16 cellular contexts compared by ENCODE assay signal in the genomic region with DNA sequence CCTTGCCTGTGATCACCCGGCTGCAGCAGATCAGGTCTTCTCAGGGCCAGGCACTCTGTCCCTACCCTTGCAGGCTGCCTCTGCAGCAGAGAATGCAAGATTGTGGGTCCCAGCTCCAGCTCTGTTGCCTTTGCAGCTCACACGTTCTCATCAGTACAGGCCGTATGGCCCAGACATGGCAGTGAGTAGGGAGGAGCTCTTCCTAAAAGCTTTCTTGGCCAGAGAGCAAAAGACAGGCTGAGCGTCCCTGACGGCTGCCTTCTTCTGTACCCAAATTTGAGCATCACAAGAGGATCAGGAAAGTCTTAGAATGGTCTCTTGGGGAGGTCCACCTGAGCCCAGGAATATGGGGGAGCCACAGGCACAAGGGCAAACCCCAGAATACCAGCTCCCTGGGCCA.
DNase-seq lines count a peak whose midpoint lies in the region; ATAC-seq and TF ChIP-seq lines count a peak whose summit lies in the region.
"Had no signal": no experiment of that assay in that cellular context is flagged by ENCODE, and none has a peak within 500 bp of the region (broad histone marks: within the 10 kb centered on the region; RNA-seq: fewer than 3 reads in every experiment).

No MANE protein-coding gene starts in this region.

- H4K8ac ChIP-seq in trophoblast cell (ENCODE audit: low read depth, low read length) = no peak overlapping the region

- H3K9me3 ChIP-seq in breast epithelium = no peaks in the 10 kb centered on the region
- H3K9me3 ChIP-seq in mammary epithelial cell (replicated peaks; ENCODE audit: insufficient read depth, low read length) = no peaks in the 10 kb centered on the region
- H3K9me3 ChIP-seq in esophagus (ENCODE audit: control insufficient read depth in 2 of 2, insufficient read depth in 1 of 2, low read depth in 1 of 2, low read length in 1 of 2) = no peaks in the 10 kb centered on the region
- H3K9me3 ChIP-seq in trophoblast cell (ENCODE audit: insufficient read depth, low read depth, low read length) = peaks cover 2% of the 10 kb centered on the region
- no peaks in the 10 kb centered on the region for H3K9me3 ChIP-seq in A673 (ENCODE audit: low read depth, low read length, poor library complexity, severe bottlenecking)
- H3K9me3 ChIP-seq: A549, HAP-1 had no signal

- H4K20me1 ChIP-seq in mammary epithelial cell (ENCODE audit: insufficient read depth, low read length) = no peaks in the 10 kb centered on the region

- no peak overlapping the region for H4K91ac ChIP-seq in trophoblast cell (ENCODE audit: low read depth, low read length)

- WGBS in mammary epithelial cell (ENCODE audit: low coverage, missing lambda C conversion rate) = 55% methylated on average over 2 of the region's 5 CpGs
- 46 to 57% methylated on average over 5 of the region's 5 CpGs for WGBS in esophagus, 2 donors
- WGBS in trophoblast cell (ENCODE audit: extremely low coverage, insufficient coverage, insufficient read length) = no CpG with 5 or more reads among the region's 5 CpGs
- WGBS in urinary bladder = 42% methylated on average over 5 of the region's 5 CpGs

- no peak overlapping the region for H2BK5ac ChIP-seq in trophoblast cell (ENCODE audit: low read depth, low read length, poor library complexity)

- H2AFZ ChIP-seq in mammary epithelial cell (ENCODE audit: low read depth, low read length) (no peak overlapping the region), trophoblast cell (ENCODE audit: insufficient read depth, low read length, poor library complexity) (no peak overlapping the region)

- no peak overlapping the region for H3K14ac ChIP-seq in trophoblast cell (ENCODE audit: low read length)

- no peak overlapping the region for H3K4me3 ChIP-seq in breast epithelium
- H3K4me3 ChIP-seq in mammary epithelial cell (replicated peaks in 1 of 3; ENCODE audit: insufficient read depth in 1 of 3, low read depth in 2 of 3, low read length in 3 of 3) = no peak overlapping the region
- H3K4me3 ChIP-seq in esophagus (ENCODE audit: low read depth in 1 of 2, low read length in 2 of 2) = no peak overlapping the region
- no peak overlapping the region for H3K4me3 ChIP-seq in trophoblast cell (ENCODE audit: low read depth, low read length)
- H3K4me3 ChIP-seq in urinary bladder (ENCODE audit: low read depth, low read length) = no peak overlapping the region
- H3K4me3 ChIP-seq in A673 (ENCODE audit: low read depth, low read length, poor library complexity, severe bottlenecking) = no peak overlapping the region
- H3K4me3 ChIP-seq: A549, HAP-1 had no signal

- H3K79me2 ChIP-seq in mammary epithelial cell (ENCODE audit: insufficient read depth, low read length) (no peaks in the 10 kb centered on the region), trophoblast cell (ENCODE audit: control insufficient read depth, insufficient read depth, low read length, poor library complexity) (peaks cover 1% of the 10 kb centered on the region)

- H2BK12ac ChIP-seq in trophoblast cell (ENCODE audit: low read length) = no peak overlapping the region

- no peak overlapping the region for H4K12ac ChIP-seq in trophoblast cell (ENCODE audit: low read depth, low read length)

- no peak overlapping the region for H2BK120ac ChIP-seq in trophoblast cell (ENCODE audit: insufficient read depth, low read length, poor library complexity)

- no peak for TF ChIP-seq CTCF in breast epithelium (IDR thresholded peaks at IDR 0.05)
- no peak for TF ChIP-seq CTCF in mammary epithelial cell (conservative IDR thresholded peaks at IDR 0.05 in 1 of 2, IDR thresholded peaks at IDR 0.05 in 1 of 2; ENCODE audit: extremely low read depth in 1 of 2, insufficient read depth in 1 of 2, low read depth in 1 of 2, low read length in 2 of 2)
- no peak for TF ChIP-seq CTCF in A673 (conservative IDR thresholded peaks at IDR 0.05; ENCODE audit: low read depth, low read length)

- H3K27me3 ChIP-seq in breast epithelium = no peaks in the 10 kb centered on the region
- peaks cover 8% of the 10 kb centered on the region for H3K27me3 ChIP-seq in mammary epithelial cell (ENCODE audit: insufficient read depth, low read length)
- no peaks in the 10 kb centered on the region for H3K27me3 ChIP-seq in esophagus (ENCODE audit: control insufficient read depth in 1 of 2, insufficient read depth in 2 of 2, low read length in 2 of 2)
- peaks cover 2% of the 10 kb centered on the region for H3K27me3 ChIP-seq in trophoblast cell (ENCODE audit: insufficient read depth, low read length)
- no peaks in the 10 kb centered on the region for H3K27me3 ChIP-seq in A673 (replicated peaks; ENCODE audit: insufficient read depth, low read depth, low read length, poor library complexity)

- dilution Hi-C loops in mammary epithelial cell (cut with HindIII; ENCODE audit: low sequenced_read_pairs) = no loop called here

- in situ Hi-C loops in mammary epithelial cell (cut with MboI; ENCODE audit: low sequenced_read_pairs in 2 of 2) = no loop called here

- H3K23ac ChIP-seq in trophoblast cell (ENCODE audit: low read length) = no peak overlapping the region

- no peak for TF ChIP-seq POLR2A in breast epithelium (IDR thresholded peaks at IDR 0.05)

- H2AK5ac ChIP-seq in trophoblast cell (ENCODE audit: low read length) = peak overlapping the region; percentile 1

- CTCF ChIA-PET in mammary epithelial cell (lab: Charles Lee; ENCODE audit: low non-redundant PET) (no interaction called here), A673 (lab: Charles Lee) (no interaction called here)

- ATAC-seq in HG03135 (IDR thresholded peaks at IDR 0.05; ENCODE audit: unreplicated experiment) (no peak), GM21529 (IDR thresholded peaks at IDR 0.05; ENCODE audit: unreplicated experiment) (no peak)
- ATAC-seq: A549; activated CD8-positive, alpha-beta T cell treated with anti-CD3 and anti-CD28 coated beads for 36 hours; naive thymus-derived CD8-positive, alpha-beta T cell had no signal

- no peak overlapping the region for H3K18ac ChIP-seq in trophoblast cell (ENCODE audit: low read length)

- H3K9ac ChIP-seq in mammary epithelial cell (ENCODE audit: insufficient read depth, low read length) (no peak overlapping the region), trophoblast cell (ENCODE audit: low read length) (no peak overlapping the region)

- H3K4me1 ChIP-seq in breast epithelium = peaks cover 3 to 7% of the 10 kb centered on the region in 2 donors
- H3K4me1 ChIP-seq in mammary epithelial cell (ENCODE audit: insufficient read depth, low read length) = no peaks in the 10 kb centered on the region
- peaks cover 6 to 16% of the 10 kb centered on the region in 2 donors for H3K4me1 ChIP-seq in esophagus (ENCODE audit: control insufficient read depth in 2 of 2, insufficient read depth in 2 of 2, low read length in 1 of 2)
- peaks cover 19 to 22% of the 10 kb centered on the region in 2 experiments for H3K4me1 ChIP-seq in trophoblast cell (ENCODE audit: control insufficient read depth in 1 of 2, insufficient read depth in 2 of 2, low read length in 2 of 2)
- H3K4me1 ChIP-seq in urinary bladder (ENCODE audit: insufficient read depth) = no peaks in the 10 kb centered on the region
- H3K4me1 ChIP-seq in A673 (ENCODE audit: insufficient read depth, low read length, poor library complexity, severe bottlenecking) = no peaks in the 10 kb centered on the region
- H3K4me1 ChIP-seq: A549, HAP-1 had no signal

- intact Hi-C loops in breast epithelium (cut with DNase I; ENCODE audit: low total_unique reads) = no loop called here
- intact Hi-C loops in mammary epithelial cell (cut with micrococcal nuclease) = no loop called here
- intact Hi-C loops in A673 (cut with micrococcal nuclease; ENCODE audit: unreplicated experiment) = no loop called here

- BruUV-seq in mammary epithelial cell (replicated peaks; lab: Mats Ljungman, UMichigan) = no TSS peak
- BruUV-seq in A673 (replicated peaks; lab: Mats Ljungman, UMichigan) = no TSS peak

- POLR2A ChIA-PET in A673 (lab: Charles Lee; ENCODE audit: low non-redundant PET) = no interaction called here

- H3K4me2 ChIP-seq in mammary epithelial cell (ENCODE audit: insufficient read depth, low read depth, low read length) (no peak overlapping the region), trophoblast cell (ENCODE audit: low read length) (no peak overlapping the region)
- H3K4me2 ChIP-seq: A549 had no signal

- no peaks in the 10 kb centered on the region for H3K36me3 ChIP-seq in breast epithelium
- no peaks in the 10 kb centered on the region for H3K36me3 ChIP-seq in mammary epithelial cell (ENCODE audit: insufficient read depth, low read length)
- H3K36me3 ChIP-seq in esophagus (ENCODE audit: control insufficient read depth in 2 of 2, insufficient read depth in 2 of 2, low read length in 1 of 2) = no peaks in the 10 kb centered on the region
- H3K36me3 ChIP-seq in trophoblast cell (ENCODE audit: control insufficient read depth in 1 of 2, insufficient read depth in 2 of 2, low read length in 2 of 2) = no peaks in the 10 kb centered on the region
- no peaks in the 10 kb centered on the region for H3K36me3 ChIP-seq in urinary bladder (ENCODE audit: insufficient read depth)
- H3K36me3 ChIP-seq in A673 (ENCODE audit: insufficient read depth, low read length, poor library complexity, severe bottlenecking) = no peaks in the 10 kb centered on the region
- H3K36me3 ChIP-seq: HAP-1 had no signal

- H3K27ac ChIP-seq in breast epithelium = peak overlapping the region; percentile 76 to 90
- H3K27ac ChIP-seq in mammary epithelial cell (ENCODE audit: insufficient read depth, low read depth, low read length) = no peak overlapping the region
- H3K27ac ChIP-seq in esophagus (ENCODE audit: low read depth in 2 of 2, low read length in 1 of 2) = peak overlapping the region; percentile 43 to 94
- no peak overlapping the region for H3K27ac ChIP-seq in trophoblast cell (ENCODE audit: low read depth, low read length)
- H3K27ac ChIP-seq in urinary bladder (ENCODE audit: low read depth) = peak overlapping the region; percentile 53
- no peak overlapping the region for H3K27ac ChIP-seq in A673 (ENCODE audit: low read depth, low read length, poor library complexity, severe bottlenecking)
- H3K27ac ChIP-seq: A549 had no signal

- peaks cover 14% of the 10 kb centered on the region for H3K79me1 ChIP-seq in trophoblast cell (ENCODE audit: low read length)

- H3K4ac ChIP-seq in trophoblast cell (ENCODE audit: low read depth, low read length) = no peak overlapping the region

- no peak for DNase-seq in breast epithelium (ENCODE audit: low spot score in 2 of 2)
- DNase-seq in mammary epithelial cell = no peak
- no peak for DNase-seq in trophoblast cell
- no peak for DNase-seq in A673 (ENCODE audit: low spot score)
- DNase-seq: activated CD8-positive, alpha-beta T cell treated with anti-CD3 and anti-CD28 coated beads for 36 hours; CD8-positive, alpha-beta memory T cell; cortex of kidney; naive thymus-derived CD8-positive, alpha-beta T cell; NCI-H1105; stimulated activated CD4-positive, alpha-beta T cell treated with anti-CD3 and anti-CD28 coated beads, Interleukin-4, amount 100 ng/mL, for 4 hours had no signal

Comparison
In these comparisons a context has a peak if more than half of its experiments do, and no peak if none do; other contexts are left out.
1. H3K27ac ChIP-seq: peak in breast epithelium (2 of 2), esophagus (2 of 2) and urinary bladder (single experiment); none in mammary epithelial cell (single experiment), trophoblast cell (single experiment) and A673 (single experiment).